In the genomic region with DNA sequence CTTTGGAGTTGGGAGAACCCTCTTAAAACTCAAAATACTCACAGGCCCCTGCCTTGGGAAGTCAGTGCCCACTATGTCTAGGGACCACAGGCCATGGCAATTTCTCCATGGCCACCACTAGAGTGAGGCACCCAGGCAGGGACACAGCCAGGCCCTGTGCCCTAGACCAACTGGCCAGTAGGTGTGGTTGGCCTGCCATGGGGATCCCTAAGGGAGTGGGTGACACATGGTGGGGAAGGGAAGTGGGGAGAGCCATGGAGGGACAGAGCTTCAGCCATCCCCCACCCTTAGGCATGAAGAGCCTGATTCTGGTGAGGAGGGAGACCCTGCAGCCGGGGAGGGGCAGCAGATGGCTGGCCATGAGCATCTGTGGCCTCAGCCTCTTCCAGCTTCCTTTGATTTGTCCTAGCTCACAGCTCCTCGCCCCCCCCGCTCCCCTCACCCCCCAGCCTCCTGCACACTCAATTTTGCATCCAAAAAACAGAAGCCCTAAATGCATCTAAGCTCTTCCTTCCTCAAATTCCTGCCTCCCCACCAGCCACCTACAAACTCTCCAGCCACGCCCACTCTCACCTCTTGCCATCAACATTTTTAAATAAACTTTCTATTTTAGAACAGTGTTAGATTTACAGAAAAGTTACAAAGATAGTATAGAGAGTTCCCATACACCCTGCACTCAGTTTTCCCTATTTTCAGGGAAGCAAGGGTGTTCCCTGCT, we compare ENCODE assay signal across 9 cellular contexts. TPM values are rescaled to one million over a fixed set of nuclear protein-coding genes. Genes with fewer than 3 reads are reported as not detected.
DNase-seq lines count a peak whose midpoint lies in the region; ATAC-seq and TF ChIP-seq lines count a peak whose summit lies in the region.
"Had no signal": no experiment of that assay in that cellular context is flagged by ENCODE, and none has a peak within 500 bp of the region (broad histone marks: within the 10 kb centered on the region; RNA-seq: fewer than 3 reads in every experiment).

No MANE protein-coding gene starts in this region.

- no peak for ATAC-seq in activated T-helper 17 cell treated with anti-CD3 and anti-CD28 coated beads, Interleukin-2, amount 50 U/mL, for 72 hours (replicated peaks)
- ATAC-seq in GM19035 (IDR thresholded peaks at IDR 0.05; ENCODE audit: unreplicated experiment) (no peak), GM18517 (IDR thresholded peaks at IDR 0.05; ENCODE audit: unreplicated experiment) (no peak)

- peaks cover 0 to 20% of the 10 kb centered on the region in 2 experiments; a peak in 1 of 3 replicates for H3K36me3 ChIP-seq in HEK293 (ENCODE audit: control insufficient read depth in 2 of 2, insufficient read depth in 1 of 2, low read length in 2 of 2)

- H3K27ac Mint-ChIP-seq in activated T-helper 17 cell treated with anti-CD3 and anti-CD28 coated beads, Interleukin-2, amount 50 U/mL, for 72 hours, result no peak overlapping the region
- H3K27ac Mint-ChIP-seq in neural crest cell (ENCODE audit: unreplicated experiment), result no peak overlapping the region

- POLR2A ChIA-PET in HEK293 (lab: Yijun Ruan, JAX), result interaction anchor here (1.0 to 7.3 kb wide), 6 partner anchors 10 to 73 kb away, joined by 3 to 102 read pairs (median 5); partner anchors contain the start of gene PDLIM7

- H3K4me1 ChIP-seq in HEK293 (ENCODE audit: control insufficient read depth, insufficient read depth, low read length), result peaks cover 4% of the 10 kb centered on the region

- no peak overlapping the region for H3K4me3 ChIP-seq in HEK293 (ENCODE audit: low read depth, low read length)

- no peak overlapping the region for H3K27ac ChIP-seq in HEK293 (ENCODE audit: extremely low read depth, low read depth, low read length)

- peaks cover 17% of the 10 kb centered on the region for H3K4me1 Mint-ChIP-seq in activated T-helper 17 cell treated with anti-CD3 and anti-CD28 coated beads, Interleukin-2, amount 50 U/mL, for 72 hours
- H3K4me1 Mint-ChIP-seq in neural crest cell, result peaks cover 63% of the 10 kb centered on the region

- peak overlapping the region; percentile 78 for H3K4me3 Mint-ChIP-seq in activated T-helper 17 cell treated with anti-CD3 and anti-CD28 coated beads, Interleukin-2, amount 50 U/mL, for 72 hours
- H3K4me3 Mint-ChIP-seq in neural crest cell, result peak overlapping the region; percentile 94

- DNase-seq in neural crest cell (ENCODE audit: low read depth, low spot score), result no peak
- no peak for DNase-seq in middle frontal gyrus (ENCODE audit: extremely low spot score, low spot score)
- DNase-seq: activated CD4-positive, alpha-beta T cell treated with anti-CD3 and anti-CD28 coated beads for 48 hours; Karpas-422; NK-92 treated with Interleukin-12 subunit alpha and Interleukin-12 subunit beta, amount 100 ng/mL, for 24 hours had no signal

- peaks cover 5% of the 10 kb centered on the region for H3K36me3 Mint-ChIP-seq in activated T-helper 17 cell treated with anti-CD3 and anti-CD28 coated beads, Interleukin-2, amount 50 U/mL, for 72 hours (ENCODE audit: low read depth)
- peaks cover 12% of the 10 kb centered on the region for H3K36me3 Mint-ChIP-seq in neural crest cell (ENCODE audit: low read depth)

- CTCF ChIA-PET in HEK293 (lab: Yijun Ruan, JAX), result interaction anchor here (0.6 to 2.5 kb wide), 8 partner anchors 14 to 156 kb away, joined by 3 to 11 read pairs (median 6); no protein-coding TSS in a partner anchor

- H3K9me3 ChIP-seq in HEK293 (ENCODE audit: control insufficient read depth, insufficient read depth, low read depth, low read length), result no peaks in the 10 kb centered on the region

- H3K27me3 Mint-ChIP-seq in activated T-helper 17 cell treated with anti-CD3 and anti-CD28 coated beads, Interleukin-2, amount 50 U/mL, for 72 hours, result peaks cover 7% of the 10 kb centered on the region
- H3K27me3 Mint-ChIP-seq in neural crest cell (ENCODE audit: low read depth), result peaks cover 18% of the 10 kb centered on the region

- no peaks in the 10 kb centered on the region for H3K9me3 Mint-ChIP-seq in activated T-helper 17 cell treated with anti-CD3 and anti-CD28 coated beads, Interleukin-2, amount 50 U/mL, for 72 hours
- H3K9me3 Mint-ChIP-seq in neural crest cell, result no peaks in the 10 kb centered on the region

- TF ChIP-seq CTCF in HEK293 (tag by site-specific recombination; IDR thresholded peaks at IDR 0.05) (no peak), neural crest cell (conservative IDR thresholded peaks at IDR 0.05) (no peak)

TF ChIP-seq in HEK293, 187 proteins besides CTCF, POLR2A, EP300 and RAD21 (continues in another document):
- TF ChIP-seq, protein P1, sequence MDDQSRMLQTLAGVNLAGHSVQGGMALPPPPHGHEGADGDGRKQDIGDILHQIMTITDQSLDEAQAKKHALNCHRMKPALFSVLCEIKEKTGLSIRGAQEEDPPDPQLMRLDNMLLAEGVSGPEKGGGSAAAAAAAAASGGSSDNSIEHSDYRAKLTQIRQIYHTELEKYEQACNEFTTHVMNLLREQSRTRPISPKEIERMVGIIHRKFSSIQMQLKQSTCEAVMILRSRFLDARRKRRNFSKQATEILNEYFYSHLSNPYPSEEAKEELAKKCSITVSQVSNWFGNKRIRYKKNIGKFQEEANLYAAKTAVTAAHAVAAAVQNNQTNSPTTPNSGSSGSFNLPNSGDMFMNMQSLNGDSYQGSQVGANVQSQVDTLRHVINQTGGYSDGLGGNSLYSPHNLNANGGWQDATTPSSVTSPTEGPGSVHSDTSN (CRISPR knock-in tag; IDR thresholded peaks at IDR 0.05), result no peak
- TF ChIP-seq ZNF530 (tag by site-specific recombination; IDR thresholded peaks at IDR 0.05; ENCODE audit: low read depth), result no peak
- no peak for TF ChIP-seq ZFP37 (tag by site-specific recombination; IDR thresholded peaks at IDR 0.05)
- no peak for TF ChIP-seq ZFP69B (tag by site-specific recombination; IDR thresholded peaks at IDR 0.05)
- TF ChIP-seq ZNF658 (tag by site-specific recombination; IDR thresholded peaks at IDR 0.05), result no peak
- peak; percentile 54; the same call in 1 of the 2 replicates for TF ChIP-seq KLF9 (tag by site-specific recombination; IDR thresholded peaks at IDR 0.05; ENCODE audit: low read depth)
- TF ChIP-seq ZNF830 (tag by site-specific recombination; IDR thresholded peaks at IDR 0.05; ENCODE audit: low read depth), result no peak
- no peak for TF ChIP-seq ZNF555 (tag by site-specific recombination; conservative IDR thresholded peaks at IDR 0.05)
- no peak for TF ChIP-seq ZNF629 (tag by site-specific recombination; IDR thresholded peaks at IDR 0.05)
- no peak for TF ChIP-seq ZFP3 (tag by site-specific recombination; IDR thresholded peaks at IDR 0.05; ENCODE audit: low read depth)
- peak; percentile 40; the same call in 1 of the 2 replicates for TF ChIP-seq ZBTB48 (tag by site-specific recombination; IDR thresholded peaks at IDR 0.05)
- TF ChIP-seq TSHZ1 (tag by site-specific recombination; IDR thresholded peaks at IDR 0.05; ENCODE audit: borderline replicate concordance), result no peak
- TF ChIP-seq REPIN1 (tag by site-specific recombination; IDR thresholded peaks at IDR 0.05; ENCODE audit: low read depth), result no peak
- no peak for TF ChIP-seq ZNF223 (tag by site-specific recombination; IDR thresholded peaks at IDR 0.05)

RNA-seq across cellular contexts. Expression of gene DBN1, which starts 1.6 kb away (rescaled TPM):
- 1 to 10 TPM; 2.3 to 3.1 TPM for total RNA-seq in activated T-helper 17 cell treated with anti-CD3 and anti-CD28 coated beads, Interleukin-2, amount 50 U/mL, for 72 hours
- total RNA-seq in neural crest cell, result 387 and 410 TPM in 2 replicates

RNA-seq across cellular contexts. Expression of gene PDLIM7, which starts 22.4 kb away (rescaled TPM):
- 10 to 100 TPM; 34.9 to 38.8 TPM for total RNA-seq in activated T-helper 17 cell treated with anti-CD3 and anti-CD28 coated beads, Interleukin-2, amount 50 U/mL, for 72 hours
- 129 and 147 TPM in 2 replicates for total RNA-seq in neural crest cell

RNA-seq across cellular contexts. Expression of gene PRR7, which starts 28.4 kb away (rescaled TPM):
- total RNA-seq in activated T-helper 17 cell treated with anti-CD3 and anti-CD28 coated beads, Interleukin-2, amount 50 U/mL, for 72 hours, result 10 to 100 TPM in 1 of 2 donors, 1 to 10 TPM in 1; 8.2 to 13.6 TPM
- total RNA-seq in neural crest cell, result 16.1 and 19.0 TPM in 2 replicates

RNA-seq across cellular contexts. Expression of gene DOK3, which starts 34.6 kb away (rescaled TPM):
- total RNA-seq in activated T-helper 17 cell treated with anti-CD3 and anti-CD28 coated beads, Interleukin-2, amount 50 U/mL, for 72 hours, result 10 to 100 TPM in 1 of 2 donors, 1 to 10 TPM in 1; 5.6 to 13.7 TPM
- total RNA-seq in neural crest cell, result 10.5 and 11.4 TPM in 2 replicates

RNA-seq across cellular contexts. Expression of gene DDX41, which starts 41.8 kb away (rescaled TPM):
- total RNA-seq in activated T-helper 17 cell treated with anti-CD3 and anti-CD28 coated beads, Interleukin-2, amount 50 U/mL, for 72 hours, result 100 to 1,000 TPM; 116 to 149 TPM
- total RNA-seq in neural crest cell, result 125 and 130 TPM in 2 replicates

Comparison
In these comparisons a context has a peak if more than half of its experiments do, and no peak if none do; other contexts are left out.
1. RNA of gene DBN1, which starts 1.6 kb away (total RNA-seq): 387 to 410 TPM in neural crest cell; 2.3 to 3.1 TPM in activated T-helper 17 cell treated with anti-CD3 and anti-CD28 coated beads, Interleukin-2, amount 50 U/mL, for 72 hours; every median in the first group is over 10 times any median in the second.